13 cellular contexts compared by ENCODE assay signal in genomic region chr4:180827610-180828009, GRCh38.
DNase-seq lines count a peak whose midpoint lies in the region; FAIRE-seq and TF ChIP-seq lines count a peak whose summit lies in the region.
"Had no signal": no experiment of that assay in that cellular context is flagged by ENCODE, and none has a peak within 500 bp of the region (broad histone marks: within the 10 kb centered on the region; RNA-seq: fewer than 3 reads in every experiment).

No MANE protein-coding gene starts in this region.

- WGBS in small intestine, 3 donors: 73 to 85% (median 74%) methylated on average over 4 of the region's 4 CpGs

- peak overlapping the region; percentile 63 for H3K4me2 ChIP-seq in Loucy (ENCODE audit: low read depth, low read length, poor library complexity, severe bottlenecking)
- no peak overlapping the region for H3K4me2 ChIP-seq in neural cell (ENCODE audit: low read length)

- in situ Hi-C loops in KBM-7 (cut with MboI; ENCODE audit: low pct_unique_long_range_greater_than_20kb, low sequenced_read_pairs): no loop called here

- no peak for TF ChIP-seq EP300 in neural cell (conservative IDR thresholded peaks at IDR 0.05; ENCODE audit: poor library complexity, severe bottlenecking)

- CTCF ChIA-PET in AG04450 (lab: Charles Lee): interaction anchor here (0.6 to 3.4 kb wide), 23 partner anchors 10 to 1188 kb away, joined by 3 to 65 read pairs (median 4); no protein-coding TSS in a partner anchor

- no peak for TF ChIP-seq RAD21 in neural cell (conservative IDR thresholded peaks at IDR 0.05)

- H3K79me2 ChIP-seq in Loucy (ENCODE audit: insufficient read depth, low read length) (no peaks in the 10 kb centered on the region), neural cell (replicated peaks; ENCODE audit: insufficient read depth, low read length) (no peaks in the 10 kb centered on the region)

- H3F3A ChIP-seq in Loucy (ENCODE audit: low read depth): no peaks in the 10 kb centered on the region
- H3F3A ChIP-seq in neural cell (ENCODE audit: insufficient read depth, low read length, poor library complexity, severe bottlenecking): no peaks in the 10 kb centered on the region

- H3K4me1 ChIP-seq in Loucy (ENCODE audit: insufficient read depth, low read length, poor library complexity, severe bottlenecking) (peaks cover 9% of the 10 kb centered on the region), small intestine (ENCODE audit: control insufficient read depth in 2 of 2, insufficient read depth in 1 of 2, low read depth in 1 of 2, low read length in 1 of 2) (no peaks in the 10 kb centered on the region)
- H3K4me1 ChIP-seq: right lobe of liver had no signal

- peak overlapping the region; percentile 92 for H2AFZ ChIP-seq in Loucy (ENCODE audit: low read length)
- no peak overlapping the region for H2AFZ ChIP-seq in neural cell (ENCODE audit: low read depth, low read length)

- FAIRE-seq in small intestine (lab: Jason Lieb, UNC): no peak

- intact Hi-C loops in dorsolateral prefrontal cortex (cut with DNase I): loop anchor here in 1 of 2 donors (5.0 kb wide), 3 partner anchors 135 to 700 kb away; no protein-coding TSS in a partner anchor

- H3K36me3 ChIP-seq in Loucy (ENCODE audit: insufficient read depth, low read length) (no peaks in the 10 kb centered on the region), neural cell (ENCODE audit: insufficient read depth, low read length) (no peaks in the 10 kb centered on the region), small intestine (ENCODE audit: control insufficient read depth in 2 of 2, insufficient read depth in 2 of 2, low read length in 2 of 2) (no peaks in the 10 kb centered on the region)
- H3K36me3 ChIP-seq: right lobe of liver had no signal

- no peaks in the 10 kb centered on the region for H3K27me3 ChIP-seq in AG04450 (ENCODE audit: control insufficient read depth, insufficient read depth, low read length)
- H3K27me3 ChIP-seq in Loucy (ENCODE audit: insufficient read depth, low read length, poor library complexity, severe bottlenecking): no peaks in the 10 kb centered on the region
- H3K27me3 ChIP-seq in dorsolateral prefrontal cortex: peaks cover 0 to 3% (median 0%) of the 10 kb centered on the region in 45 donors
- no peaks in the 10 kb centered on the region for H3K27me3 ChIP-seq in neural cell (ENCODE audit: insufficient read depth, low read depth, low read length)
- no peaks in the 10 kb centered on the region for H3K27me3 ChIP-seq in small intestine (ENCODE audit: control insufficient read depth in 2 of 2, insufficient read depth in 2 of 2, low read length in 2 of 2)
- H3K27me3 ChIP-seq: right lobe of liver had no signal

- H4K20me1 ChIP-seq in Loucy (ENCODE audit: insufficient read depth, low read length, poor library complexity, severe bottlenecking): no peaks in the 10 kb centered on the region
- no peaks in the 10 kb centered on the region for H4K20me1 ChIP-seq in neural cell (ENCODE audit: insufficient read depth)

- H3K9me3 ChIP-seq in AG04450 (ENCODE audit: control insufficient read depth, insufficient read depth, low read length) (no peaks in the 10 kb centered on the region), Loucy (ENCODE audit: insufficient read depth, low read depth, low read length) (no peaks in the 10 kb centered on the region), neural cell (ENCODE audit: low read length) (no peaks in the 10 kb centered on the region), small intestine (ENCODE audit: control insufficient read depth, low read depth) (no peaks in the 10 kb centered on the region)
- H3K9me3 ChIP-seq: right lobe of liver had no signal

- H3K9me2 ChIP-seq in Loucy (replicated peaks; ENCODE audit: low read depth, low read length): no peaks in the 10 kb centered on the region
- H3K9me2 ChIP-seq in neural cell (ENCODE audit: insufficient read depth, low read length): no peaks in the 10 kb centered on the region

- H3K4me3 ChIP-seq in AG04450 (ENCODE audit: low read depth, low read length): peak overlapping the region; percentile 58
- peak overlapping the region; percentile 52 for H3K4me3 ChIP-seq in Loucy (ENCODE audit: low read length, poor library complexity, severe bottlenecking)
- H3K4me3 ChIP-seq in dorsolateral prefrontal cortex: peak overlapping the region; percentile 18 to 68 (median 46)
- H3K4me3 ChIP-seq in neural cell (ENCODE audit: low read length): no peak overlapping the region
- no peak overlapping the region for H3K4me3 ChIP-seq in small intestine (ENCODE audit: low read depth in 1 of 2, low read length in 2 of 2)

- H3K9ac ChIP-seq in Loucy (ENCODE audit: low read depth, low read length, poor library complexity, severe bottlenecking) (peak overlapping the region; percentile 7), neural cell (ENCODE audit: low read length) (no peak overlapping the region)

- TF ChIP-seq CTCF in AG04450 (IDR thresholded peaks at IDR 0.05; ENCODE audit: low read depth, low read length): no peak
- no peak for TF ChIP-seq CTCF in Loucy (conservative IDR thresholded peaks at IDR 0.05; ENCODE audit: low read length)
- TF ChIP-seq CTCF in dorsolateral prefrontal cortex (IDR thresholded peaks at IDR 0.05 in 54 of 56, conservative IDR thresholded peaks at IDR 0.05 in 2 of 56; ENCODE audit: low read depth in 1 of 56, partially characterized antibody in 56 of 56): no peak
- no peak for TF ChIP-seq CTCF in neural cell (IDR thresholded peaks at IDR 0.05; ENCODE audit: poor library complexity, severe bottlenecking)

- H3K27ac ChIP-seq in AG04450 (ENCODE audit: low read depth, low read length): peak overlapping the region; percentile 49
- peak overlapping the region in 5 of 59 donors; percentile 16 to 53 (median 21) for H3K27ac ChIP-seq in dorsolateral prefrontal cortex
- no peak overlapping the region for H3K27ac ChIP-seq in neural cell (ENCODE audit: low read length)
- H3K27ac ChIP-seq in small intestine (ENCODE audit: low read depth in 1 of 2, low read length in 1 of 2): no peak overlapping the region
- H3K27ac ChIP-seq: right lobe of liver had no signal

- POLR2A ChIA-PET in AG04450 (lab: Yijun Ruan, JAX): no interaction called here

- DNase-seq in AG04450 (ENCODE audit: low read depth, low spot score): peak; percentile 2
- DNase-seq in dorsolateral prefrontal cortex: no peak
- DNase-seq in small intestine: no peak
- DNase-seq in GOT3 (lab: John Stamatoyannopoulos, UW): no peak
- no peak for DNase-seq in KBM-7
- DNase-seq in effector CD4-positive, alpha-beta T cell: no peak
- DNase-seq: CD8-positive, alpha-beta memory T cell; immature natural killer cell; Karpas-422; right lobe of liver; stimulated activated naive CD4-positive, alpha-beta T cell had no signal

TF ChIP-seq in neural cell, 6 proteins besides CTCF, POLR2A, EP300 and RAD21:
- TF ChIP-seq POLR2AphosphoS5 (IDR thresholded peaks at IDR 0.05) (peak; percentile 28), EZH2 (IDR thresholded peaks at IDR 0.05; ENCODE audit: borderline replicate concordance, insufficient read depth, low read length, poor library complexity, severe bottlenecking) (no peak), SMC3 (conservative IDR thresholded peaks at IDR 0.05; ENCODE audit: poor library complexity) (no peak), REST (IDR thresholded peaks at IDR 0.05; ENCODE audit: borderline replicate concordance) (no peak)

Comparison
In these comparisons a context has a peak if more than half of its experiments do, and no peak if none do; other contexts are left out.
1. H3K4me3 ChIP-seq: peak in AG04450 (single experiment), Loucy (single experiment) and dorsolateral prefrontal cortex (59 of 59); none in neural cell (single experiment) and small intestine (0 of 2).